ENCODE assay signal across 34 cellular contexts in the genomic region with DNA sequence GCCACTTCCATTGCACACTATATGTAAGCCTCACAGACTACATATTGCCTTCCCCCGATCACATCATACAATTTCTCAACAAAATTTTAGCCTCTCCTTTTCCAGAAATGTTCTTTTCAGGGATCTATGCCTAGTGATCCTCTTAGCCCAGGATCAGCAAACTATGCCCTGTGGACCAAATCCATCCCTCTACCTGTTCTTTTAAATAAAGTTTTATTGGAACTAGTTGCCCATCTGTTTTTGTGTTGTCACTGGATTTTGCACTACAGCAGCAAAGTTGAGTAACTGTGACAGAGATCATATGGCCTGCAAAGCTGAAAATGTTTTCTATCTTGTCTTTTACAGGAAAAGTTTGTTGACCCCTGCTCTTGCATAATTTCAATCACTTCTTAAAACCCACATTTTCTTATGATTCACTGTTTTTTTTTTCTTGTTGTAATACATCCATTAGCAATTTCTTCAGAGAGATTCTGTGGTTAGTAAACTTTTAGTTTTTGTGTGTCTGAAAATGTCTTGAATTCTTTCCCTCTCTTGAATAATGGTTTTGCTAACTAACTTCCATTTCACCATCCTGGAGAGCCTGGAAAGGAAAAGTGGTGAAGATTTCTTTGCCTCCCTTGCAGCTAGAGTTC. TPM values are rescaled to one million over a fixed set of nuclear protein-coding genes. Genes with fewer than 3 reads are reported as not detected.
DNase-seq lines count a peak whose midpoint lies in the region; TF ChIP-seq lines count a peak whose summit lies in the region.
"Had no signal": no experiment of that assay in that cellular context is flagged by ENCODE, and none has a peak within 500 bp of the region (broad histone marks: within the 10 kb centered on the region; RNA-seq: fewer than 3 reads in every experiment).

No MANE protein-coding gene starts in this region.

- no peaks in the 10 kb centered on the region for H3K9me2 ChIP-seq in hepatocyte (replicated peaks; ENCODE audit: insufficient read depth)

- H3K27ac ChIP-seq in hepatocyte: no peak overlapping the region
- H3K27ac ChIP-seq: C4-2B had no signal

- no peaks in the 10 kb centered on the region for H3K9me3 Mint-ChIP-seq in Calu3 (ENCODE audit: low read depth, unreplicated experiment)
- H3K9me3 Mint-ChIP-seq: activated naive CD4-positive, alpha-beta T cell treated with anti-CD3 and anti-CD28 coated beads for 36 hours; natural killer cell had no signal

- no peaks in the 10 kb centered on the region for H3K36me3 Mint-ChIP-seq in Calu3 (ENCODE audit: insufficient read depth, unreplicated experiment)
- H3K36me3 Mint-ChIP-seq: mesothelial cell of epicardium, natural killer cell had no signal

- TF ChIP-seq CTCF in AG09309 (IDR thresholded peaks at IDR 0.05; ENCODE audit: control insufficient read depth, insufficient read depth, low read depth, low read length, missing control alignments) (no peak), astrocyte of the spinal cord (IDR thresholded peaks at IDR 0.05; ENCODE audit: low read depth, low read length) (no peak), foreskin fibroblast (IDR thresholded peaks at IDR 0.05; ENCODE audit: low read depth, low read length) (no peak), Calu3 (IDR thresholded peaks at IDR 0.05; ENCODE audit: unreplicated experiment) (no peak), hepatocyte (IDR thresholded peaks at IDR 0.05; ENCODE audit: poor library complexity) (no peak)

- no peaks in the 10 kb centered on the region for H3K27me3 ChIP-seq in hepatocyte

- no peaks in the 10 kb centered on the region for H4K20me1 ChIP-seq in hepatocyte (ENCODE audit: insufficient read depth, poor library complexity, severe bottlenecking)

- H3K4me3 ChIP-seq in AG09309 (ENCODE audit: control insufficient read depth, low read depth, low read length) (no peak overlapping the region), astrocyte of the spinal cord (ENCODE audit: low read depth, low read length) (no peak overlapping the region), foreskin fibroblast (ENCODE audit: low read depth in 1 of 2, low read length in 2 of 2) (no peak overlapping the region), hepatocyte (no peak overlapping the region)

- H2AFZ ChIP-seq in hepatocyte: no peak overlapping the region

- H3K36me3 ChIP-seq in hepatocyte (replicated peaks; ENCODE audit: insufficient read depth, low read depth): no peaks in the 10 kb centered on the region

- 100% methylated on average over 1 of the region's 1 CpG for WGBS in hepatocyte (ENCODE audit: low lambda C conversion rate, missing lambda C conversion rate)

- H3K9me3 ChIP-seq in hepatocyte (ENCODE audit: low read depth): no peaks in the 10 kb centered on the region

- CTCF ChIA-PET in Calu3 (lab: Charles Lee): no interaction called here

- intact Hi-C loops in head of caudate nucleus (cut with DNase I) (no loop called here), Calu3 (cut with micrococcal nuclease; ENCODE audit: unreplicated experiment) (no loop called here)

- no peaks in the 10 kb centered on the region for H3K4me1 ChIP-seq in hepatocyte (ENCODE audit: insufficient read depth)

- H3K27me3 Mint-ChIP-seq in Calu3 (ENCODE audit: unreplicated experiment): no peaks in the 10 kb centered on the region

- DNase-seq in AG09309 (ENCODE audit: low read depth) (peak; percentile 45), HCEC 1CT (peak; percentile 64), astrocyte of the spinal cord (ENCODE audit: low read depth, low spot score) (peak; percentile 3), foreskin fibroblast (peak; percentile 41 to 50), T1000 (lab: John Stamatoyannopoulos, UW) (no peak), head of caudate nucleus (no peak), Calu3 (no peak), hepatocyte (ENCODE audit: low spot score) (no peak)
- DNase-seq: activated CD4-positive, alpha-beta T cell treated with anti-CD3 and anti-CD28 coated beads for 4 hours; activated naive CD4-positive, alpha-beta T cell treated with anti-CD3 and anti-CD28 coated beads for 36 hours; activated T-cell treated with anti-CD3 and anti-CD28 coated beads, Interleukin-2, amount 50 U/mL, for 48 hours; amygdala; caudate nucleus; foreskin melanocyte; GOT3; hypothalamus; islet precursor cell; KG1; left ventricle myocardium superior; natural killer cell; NCI-H1048; NCI-H187; NCI-H2227 treated with DMSO at 0.1 percent for 48 hours; NCI-H774 had no signal

- BruUV-seq in Calu3 (replicated peaks; lab: Mats Ljungman, UMichigan): no TSS peak

- no peaks in the 10 kb centered on the region for H3K79me2 ChIP-seq in hepatocyte

- H3K4me3 Mint-ChIP-seq in Calu3 (ENCODE audit: low read depth, unreplicated experiment): no peak overlapping the region
- H3K4me3 Mint-ChIP-seq: activated naive CD4-positive, alpha-beta T cell treated with anti-CD3 and anti-CD28 coated beads for 36 hours; mesothelial cell of epicardium; natural killer cell had no signal

- in situ Hi-C loops in astrocyte of the spinal cord (cut with HindIII; ENCODE audit: low sequenced_read_pairs): no loop called here

- H3K4me1 Mint-ChIP-seq in Calu3 (ENCODE audit: low read depth, unreplicated experiment): no peaks in the 10 kb centered on the region
- H3K4me1 Mint-ChIP-seq: natural killer cell had no signal

- H3K4me2 ChIP-seq in hepatocyte: no peak overlapping the region

- no peak overlapping the region for H3K27ac Mint-ChIP-seq in Calu3 (ENCODE audit: unreplicated experiment)
- H3K27ac Mint-ChIP-seq: activated naive CD4-positive, alpha-beta T cell treated with anti-CD3 and anti-CD28 coated beads for 36 hours; mesothelial cell of epicardium; natural killer cell had no signal

RNA-seq across cellular contexts. Expression of gene TXNDC8, which starts 7.1 kb away (rescaled TPM):
- total RNA-seq in Calu3 (2022) (not detected in 2 replicates), hepatocyte (not detected in 2 replicates)
- polyA plus RNA-seq in hepatocyte: not detected in 2 replicates
- total RNA-seq: A673; activated CD8-positive, alpha-beta memory T cell treated with anti-CD3 and anti-CD28 coated beads for 36 hours; activated naive CD4-positive, alpha-beta T cell treated with anti-CD3 and anti-CD28 coated beads for 36 hours; dermis microvascular lymphatic vessel endothelial cell; HT1080; left ventricle myocardium superior; mesothelial cell of epicardium; natural killer cell; osteoblast; RPMI7951; T-helper 1 cell treated with Interleukin-12 subunit alpha and Interleukin-12 subunit beta and Interleukin-4 antibody, amounts not matched to agents 30 ng/mL and 1 ng/mL, for 36 hours; ureter had no signal

Comparison
In these comparisons a context has a peak if more than half of its experiments do, and no peak if none do; other contexts are left out.
1. DNase-seq: peak in AG09309 (single experiment), HCEC 1CT (single experiment), astrocyte of the spinal cord (single experiment) and foreskin fibroblast (2 of 2); none in T1000 (single experiment), head of caudate nucleus (0 of 42), Calu3 (single experiment) and hepatocyte (single experiment).